1 cellular context compared by ENCODE assay signal in the genomic region with DNA sequence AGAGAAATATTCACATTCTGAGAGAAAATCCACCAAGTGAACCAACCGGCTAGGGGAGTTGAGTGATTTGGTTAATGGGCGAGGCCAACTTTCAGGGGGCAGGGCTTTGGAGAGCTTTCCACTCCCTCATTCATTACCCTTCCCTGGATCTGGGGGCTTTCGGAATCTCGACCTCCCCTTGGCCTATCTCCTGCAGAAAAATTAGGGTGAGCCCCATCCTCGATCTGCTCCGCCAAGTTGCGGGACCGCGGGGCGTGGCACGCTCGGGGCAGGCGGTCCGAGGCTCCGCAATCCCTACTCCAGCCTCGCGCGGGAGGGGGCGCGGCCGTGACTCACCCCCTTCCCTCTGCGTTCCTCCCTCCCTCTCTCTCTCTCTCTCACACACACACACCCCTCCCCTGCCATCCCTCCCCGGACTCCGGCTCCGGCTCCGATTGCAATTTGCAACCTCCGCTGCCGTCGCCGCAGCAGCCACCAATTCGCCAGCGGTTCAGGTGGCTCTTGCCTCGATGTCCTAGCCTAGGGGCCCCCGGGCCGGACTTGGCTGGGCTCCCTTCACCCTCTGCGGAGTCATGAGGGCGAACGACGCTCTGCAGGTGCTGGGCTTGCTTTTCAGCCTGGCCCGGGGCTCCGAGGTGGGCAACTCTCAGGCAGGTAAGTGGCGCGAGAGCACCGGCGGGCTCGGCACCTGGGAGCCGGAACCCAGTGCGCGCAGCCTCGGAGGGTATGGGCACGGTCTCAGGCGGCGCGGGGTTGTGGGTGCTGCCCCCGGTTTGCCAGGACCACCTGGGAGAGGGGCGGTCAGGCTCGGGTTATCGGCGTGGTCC.
TF ChIP-seq lines count a peak whose summit lies in the region.

ERBB3 (plus strand) TSS at position 437 of the 827 bp plus-strand sequence; CDS start at position 573, 136 bp downstream.

TF ChIP-seq in HepG2, 621 proteins besides CTCF, POLR2A, EP300 and RAD21 (continued from another document):
- TF ChIP-seq ZBTB4 (CRISPR knock-in tag; IDR thresholded peaks at IDR 0.05; ENCODE audit: borderline replicate concordance): no peak; the same call in 1 of the 2 replicates
- TF ChIP-seq TCF7L2 (IDR thresholded peaks at IDR 0.05; ENCODE audit: low read depth, low read length): no peak
